ENCODE assay signal across 15 cellular contexts in the genomic region with DNA sequence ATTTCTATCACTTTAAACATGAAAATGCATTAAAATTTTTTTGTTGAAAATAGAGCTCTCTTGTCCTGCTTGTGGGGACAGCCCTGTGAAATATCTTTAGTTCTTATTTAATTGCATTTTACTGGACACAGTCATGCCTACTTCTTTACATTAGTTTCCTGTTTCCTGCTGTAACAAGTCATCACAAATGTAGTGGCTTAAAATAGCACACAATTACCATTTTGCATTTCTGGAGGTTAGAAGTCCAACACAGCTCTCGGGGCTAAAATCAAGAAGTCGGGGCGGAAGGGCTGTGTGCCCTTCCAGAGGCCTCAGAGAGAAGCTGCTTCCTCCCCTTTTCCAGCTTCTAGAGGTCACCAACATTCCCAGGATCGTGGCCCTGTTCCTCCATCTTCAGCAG. TPM values are rescaled to one million over a fixed set of nuclear protein-coding genes. Genes with fewer than 3 reads are reported as not detected.
DNase-seq lines count a peak whose midpoint lies in the region; ATAC-seq and TF ChIP-seq lines count a peak whose summit lies in the region.
"Had no signal": no experiment of that assay in that cellular context is flagged by ENCODE, and none has a peak within 500 bp of the region (broad histone marks: within the 10 kb centered on the region; RNA-seq: fewer than 3 reads in every experiment).

No MANE protein-coding gene starts in this region.

- H3K36me3 ChIP-seq in NT2/D1 (ENCODE audit: insufficient read depth, insufficient read length, low read length), result no peaks in the 10 kb centered on the region
- H3K36me3 ChIP-seq in naive thymus-derived CD4-positive, alpha-beta T cell (ENCODE audit: control insufficient read depth in 2 of 3, insufficient read depth in 3 of 3, low read length in 3 of 3), result no peaks in the 10 kb centered on the region
- no peaks in the 10 kb centered on the region for H3K36me3 ChIP-seq in tibial nerve
- H3K36me3 ChIP-seq: left lung, thyroid gland, WERI-Rb-1 had no signal

- no peak for TF ChIP-seq EP300 in tibial nerve (IDR thresholded peaks at IDR 0.05)

- intact Hi-C loops in naive thymus-derived CD4-positive, alpha-beta T cell (cut with micrococcal nuclease), result no loop called here

- ATAC-seq in GM18907 (IDR thresholded peaks at IDR 0.05; ENCODE audit: unreplicated experiment), result peak; percentile 75
- peak; percentile 60 for ATAC-seq in HG03103 (IDR thresholded peaks at IDR 0.05; ENCODE audit: low read depth, unreplicated experiment)
- peak; percentile 53 for ATAC-seq in naive thymus-derived CD4-positive, alpha-beta T cell
- ATAC-seq: effector memory CD8-positive, alpha-beta T cell; left lung; Right ventricle myocardium inferior had no signal

- WGBS in tibial nerve, 2 donors, result 30 to 34% methylated on average over 4 of the region's 4 CpGs

- peaks cover 0 to 13% (median 0%) of the 10 kb centered on the region in 5 donors for H3K27me3 Mint-ChIP-seq in naive thymus-derived CD4-positive, alpha-beta T cell
- H3K27me3 Mint-ChIP-seq in chondrocyte (ENCODE audit: low read depth), result no peaks in the 10 kb centered on the region

- no peak for DNase-seq in NT2/D1 (ENCODE audit: low read depth, low spot score)
- no peak for DNase-seq in naive thymus-derived CD4-positive, alpha-beta T cell
- DNase-seq in tibial nerve (ENCODE audit: low spot score in 2 of 2), result no peak
- no peak for DNase-seq in chondrocyte (ENCODE audit: low spot score)
- no peak for DNase-seq in HK-2 (ENCODE audit: unreplicated experiment)
- DNase-seq: Calu3; effector memory CD8-positive, alpha-beta T cell; head of caudate nucleus; left lung; NCI-H446 treated with DMSO at 0.1 percent for 48 hours; thyroid gland; WERI-Rb-1 had no signal

- peak overlapping the region in 1 of 9 donors; percentile 67 for H3K27ac Mint-ChIP-seq in naive thymus-derived CD4-positive, alpha-beta T cell
- H3K27ac Mint-ChIP-seq in chondrocyte (ENCODE audit: unreplicated experiment), result no peak overlapping the region
- H3K27ac Mint-ChIP-seq: effector memory CD8-positive, alpha-beta T cell had no signal

- H3K4me3 Mint-ChIP-seq in naive thymus-derived CD4-positive, alpha-beta T cell, result no peak overlapping the region
- H3K4me3 Mint-ChIP-seq in chondrocyte (ENCODE audit: unreplicated experiment), result no peak overlapping the region
- H3K4me3 Mint-ChIP-seq: effector memory CD8-positive, alpha-beta T cell had no signal

- no peaks in the 10 kb centered on the region for H3K27me3 ChIP-seq in NT2/D1 (ENCODE audit: insufficient read depth, insufficient read length)
- no peaks in the 10 kb centered on the region for H3K27me3 ChIP-seq in naive thymus-derived CD4-positive, alpha-beta T cell (ENCODE audit: control insufficient read depth in 2 of 2, insufficient read depth in 2 of 2, low read length in 2 of 2)
- no peaks in the 10 kb centered on the region for H3K27me3 ChIP-seq in tibial nerve
- H3K27me3 ChIP-seq: thyroid gland had no signal

- CTCF ChIA-PET in naive thymus-derived CD4-positive, alpha-beta T cell (lab: Charles Lee), result interaction anchor here (0.6 kb wide), 1 partner anchor 75 kb away, joined by 3 read pairs; no protein-coding TSS in a partner anchor

- peaks cover 0 to 2% (median 0%) of the 10 kb centered on the region in 11 donors for H3K9me3 Mint-ChIP-seq in naive thymus-derived CD4-positive, alpha-beta T cell
- H3K9me3 Mint-ChIP-seq in chondrocyte (ENCODE audit: low read depth), result no peaks in the 10 kb centered on the region
- H3K9me3 Mint-ChIP-seq: effector memory CD8-positive, alpha-beta T cell had no signal

- no peak for TF ChIP-seq CTCF in tibial nerve (IDR thresholded peaks at IDR 0.05)
- TF ChIP-seq CTCF in chondrocyte (IDR thresholded peaks at IDR 0.05), result no peak

- peaks cover 0 to 4% (median 1%) of the 10 kb centered on the region in 5 donors for H3K36me3 Mint-ChIP-seq in naive thymus-derived CD4-positive, alpha-beta T cell
- no peaks in the 10 kb centered on the region for H3K36me3 Mint-ChIP-seq in chondrocyte (ENCODE audit: low read depth)

- no peak overlapping the region for H3K27ac ChIP-seq in naive thymus-derived CD4-positive, alpha-beta T cell (ENCODE audit: low read depth, low read length)
- H3K27ac ChIP-seq in tibial nerve, result no peak overlapping the region
- H3K27ac ChIP-seq: left lung, thyroid gland, WERI-Rb-1 had no signal

- H3K9me3 ChIP-seq in NT2/D1 (ENCODE audit: insufficient read depth, low read length), result no peaks in the 10 kb centered on the region
- H3K9me3 ChIP-seq in naive thymus-derived CD4-positive, alpha-beta T cell (ENCODE audit: control insufficient read depth in 2 of 3, low read length in 3 of 3), result no peaks in the 10 kb centered on the region
- no peaks in the 10 kb centered on the region for H3K9me3 ChIP-seq in tibial nerve
- H3K9me3 ChIP-seq: left lung, thyroid gland had no signal

- peak overlapping the region; percentile 63 for H3K9ac ChIP-seq in NT2/D1 (ENCODE audit: insufficient read length, low read depth)

- H3K4me1 ChIP-seq in NT2/D1 (ENCODE audit: insufficient read depth, insufficient read length) (peaks cover 12% of the 10 kb centered on the region), tibial nerve (no peaks in the 10 kb centered on the region)
- H3K4me1 ChIP-seq in naive thymus-derived CD4-positive, alpha-beta T cell (ENCODE audit: control insufficient read depth in 2 of 2, insufficient read depth in 2 of 2, low read length in 2 of 2), result peaks cover 0 to 21% of the 10 kb centered on the region in 2 donors
- H3K4me1 ChIP-seq: left lung, thyroid gland had no signal

- H3K4me1 Mint-ChIP-seq in naive thymus-derived CD4-positive, alpha-beta T cell, result peaks cover 9 to 42% (median 26%) of the 10 kb centered on the region in 7 donors
- H3K4me1 Mint-ChIP-seq in chondrocyte (ENCODE audit: low read depth), result peaks cover 14% of the 10 kb centered on the region

- no peak overlapping the region for H3K4me3 ChIP-seq in NT2/D1 (ENCODE audit: insufficient read length, low read depth)
- H3K4me3 ChIP-seq in naive thymus-derived CD4-positive, alpha-beta T cell (ENCODE audit: low read length), result no peak overlapping the region
- no peak overlapping the region for H3K4me3 ChIP-seq in tibial nerve
- H3K4me3 ChIP-seq: left lung, thyroid gland had no signal

- POLR2A ChIA-PET in naive thymus-derived CD4-positive, alpha-beta T cell (lab: Charles Lee), result interaction anchor here (1.1 kb wide), 1 partner anchor 9 kb away, joined by 3 read pairs; no protein-coding TSS in a partner anchor

- TF ChIP-seq POLR2A in tibial nerve (IDR thresholded peaks at IDR 0.05), result no peak

RNA-seq across cellular contexts. Expression of a gene that starts 29.4 kb away (rescaled TPM):
- total RNA-seq in naive thymus-derived CD4-positive, alpha-beta T cell, result 1 to 10 TPM in 1 of 5 experiments, under 1 TPM in 2, not detected in 2; 0.73 to 1.4 (median 0.97) TPM
- not detected for polyA plus RNA-seq in naive thymus-derived CD4-positive, alpha-beta T cell
- total RNA-seq in tibial nerve, result 1 to 10 TPM in 1 of 4 donors, not detected in 3; 1.1 TPM
- total RNA-seq in chondrocyte, result not detected in 3 replicates

RNA-seq across cellular contexts. Expression of a gene that starts 39.2 kb away (rescaled TPM):
- total RNA-seq in naive thymus-derived CD4-positive, alpha-beta T cell, result 10 to 100 TPM; 18.8 to 67.9 (median 39.4) TPM
- 100 to 1,000 TPM in 1 of 2 donors, 10 to 100 TPM in 1; 90.3 to 122 TPM for polyA plus RNA-seq in naive thymus-derived CD4-positive, alpha-beta T cell
- total RNA-seq in tibial nerve, result 10 to 100 TPM; 38.0 to 85.2 (median 74.1) TPM
- total RNA-seq in chondrocyte, result 52.2 to 70.6 TPM (median 53.1 TPM) in 3 replicates

RNA-seq across cellular contexts. Expression of a gene that starts 40.1 kb away (rescaled TPM):
- total RNA-seq in naive thymus-derived CD4-positive, alpha-beta T cell, result 100 to 1,000 TPM; 147 to 225 (median 154) TPM
- 100 to 1,000 TPM in 1 of 2 donors, 10 to 100 TPM in 1; 63.3 to 111 TPM for polyA plus RNA-seq in naive thymus-derived CD4-positive, alpha-beta T cell
- total RNA-seq in tibial nerve (100 to 1,000 TPM in 2 of 4 donors, 10 to 100 TPM in 2; 81.0 to 106 (median 102) TPM), chondrocyte (169 to 200 TPM (median 175 TPM) in 3 replicates)
